29 cellular contexts compared by ENCODE assay signal in the genomic region with DNA sequence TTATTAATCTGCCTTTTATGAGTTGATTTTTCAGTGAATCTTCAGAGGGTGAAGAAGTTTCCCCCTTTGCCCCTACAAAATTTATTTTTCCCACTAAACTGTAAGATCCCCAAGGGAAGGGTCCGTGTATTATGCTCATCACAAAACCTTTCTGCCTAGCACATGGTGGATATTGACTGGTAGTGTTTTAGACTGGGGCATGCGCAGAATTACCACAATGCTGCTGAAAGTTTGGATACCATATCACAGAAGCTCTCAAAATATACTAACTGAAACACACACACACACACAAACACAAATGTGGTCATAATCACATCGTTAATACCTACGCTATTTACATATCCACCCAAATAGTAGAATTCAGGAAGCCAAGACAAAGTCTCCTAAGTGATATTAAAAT. TPM values are rescaled to one million over a fixed set of nuclear protein-coding genes. Genes with fewer than 3 reads are reported as not detected.
DNase-seq lines count a peak whose midpoint lies in the region; ATAC-seq and TF ChIP-seq lines count a peak whose summit lies in the region.
"Had no signal": no experiment of that assay in that cellular context is flagged by ENCODE, and none has a peak within 500 bp of the region (broad histone marks: within the 10 kb centered on the region; RNA-seq: fewer than 3 reads in every experiment).

No MANE protein-coding gene starts in this region.

- peaks cover 24% of the 10 kb centered on the region for H3K36me3 Mint-ChIP-seq in GM23338 (ENCODE audit: low read depth)
- H3K36me3 Mint-ChIP-seq in T-cell, result no peaks in the 10 kb centered on the region
- H3K36me3 Mint-ChIP-seq in endothelial cell (ENCODE audit: low read depth, unreplicated experiment), result no peaks in the 10 kb centered on the region
- H3K36me3 Mint-ChIP-seq: CD4-positive, alpha-beta memory T cell had no signal

- no peak for ATAC-seq in GM23338
- ATAC-seq in T-cell (replicated peaks in 1 of 4), result no peak
- no peak for ATAC-seq in HG02981 (IDR thresholded peaks at IDR 0.05; ENCODE audit: unreplicated experiment)
- no peak for ATAC-seq in GM18873 (IDR thresholded peaks at IDR 0.05; ENCODE audit: low FRiP score, unreplicated experiment)
- ATAC-seq in HG03521 (IDR thresholded peaks at IDR 0.05; ENCODE audit: unreplicated experiment), result no peak
- ATAC-seq: HCT116 had no signal

- no peaks in the 10 kb centered on the region for H4K20me1 ChIP-seq in GM23338 (replicated peaks; ENCODE audit: insufficient read depth)
- H4K20me1 ChIP-seq: BLaER1 treated with 17β-estradiol and CSF1 and Interleukin-3, amounts not matched to agents 10 nM and 100 nM had no signal

- intact Hi-C loops in A673 (cut with micrococcal nuclease; ENCODE audit: unreplicated experiment), result no loop called here

- no peaks in the 10 kb centered on the region for H3K9me2 ChIP-seq in GM23338 (ENCODE audit: insufficient read depth)

- POLR2A ChIA-PET in T-cell (lab: Charles Lee), result no interaction called here
- POLR2A ChIA-PET in A673 (lab: Charles Lee; ENCODE audit: low non-redundant PET), result no interaction called here

- no peak overlapping the region for H2AFZ ChIP-seq in GM23338

- H3K4me3 ChIP-seq in GM23338, result no peak overlapping the region
- no peak overlapping the region for H3K4me3 ChIP-seq in A673 (ENCODE audit: low read depth, low read length, poor library complexity, severe bottlenecking)
- H3K4me3 ChIP-seq: BLaER1 treated with 17β-estradiol and CSF1 and Interleukin-3, amounts not matched to agents 10 nM and 100 nM; SJSA1 had no signal

- peak overlapping the region; percentile 99 for H3K27ac Mint-ChIP-seq in GM23338
- H3K27ac Mint-ChIP-seq in T-cell, result peak overlapping the region; percentile 62 to 67
- H3K27ac Mint-ChIP-seq in endothelial cell (ENCODE audit: unreplicated experiment), result peak overlapping the region; percentile 5
- H3K27ac Mint-ChIP-seq: IgD-negative memory B cell had no signal

- H3K27me3 Mint-ChIP-seq in GM23338 (ENCODE audit: insufficient read depth, low read depth, poor library complexity) (peaks cover 18% of the 10 kb centered on the region), T-cell (peaks cover 4 to 11% of the 10 kb centered on the region in 2 donors), endothelial cell (ENCODE audit: unreplicated experiment) (peaks cover 3% of the 10 kb centered on the region)

- 0 out of 2 replicates have a peak overlapping the region, but pooled peaks have one; percentile 15 for H3K4me2 ChIP-seq in GM23338
- H3K4me2 ChIP-seq: BLaER1 treated with 17β-estradiol and CSF1 and Interleukin-3, amounts not matched to agents 10 nM and 100 nM had no signal

- H3K27ac ChIP-seq in GM23338 (ENCODE audit: low read depth), result peak overlapping the region; percentile 92
- H3K27ac ChIP-seq in A673 (ENCODE audit: low read depth, low read length, poor library complexity, severe bottlenecking), result no peak overlapping the region
- H3K27ac ChIP-seq: BLaER1 treated with 17β-estradiol and CSF1 and Interleukin-3, amounts not matched to agents 10 nM and 100 nM; SJSA1 had no signal

- H3K36me3 ChIP-seq in GM23338 (ENCODE audit: insufficient read depth) (no peaks in the 10 kb centered on the region), A673 (ENCODE audit: insufficient read depth, low read length, poor library complexity, severe bottlenecking) (no peaks in the 10 kb centered on the region)
- H3K36me3 ChIP-seq: BLaER1 treated with 17β-estradiol and CSF1 and Interleukin-3, amounts not matched to agents 10 nM and 100 nM; SJSA1 had no signal

- no peaks in the 10 kb centered on the region for H3K79me2 ChIP-seq in GM23338 (replicated peaks; ENCODE audit: insufficient read depth)

- H3K9me3 Mint-ChIP-seq in GM23338 (peaks cover 18% of the 10 kb centered on the region), T-cell (no peaks in the 10 kb centered on the region), endothelial cell (ENCODE audit: unreplicated experiment) (no peaks in the 10 kb centered on the region)

- TF ChIP-seq CTCF in GM23338 (conservative IDR thresholded peaks at IDR 0.05; ENCODE audit: low read depth in 2 of 2), result no peak
- TF ChIP-seq CTCF in endothelial cell (IDR thresholded peaks at IDR 0.05; ENCODE audit: unreplicated experiment), result no peak
- no peak for TF ChIP-seq CTCF in A673 (conservative IDR thresholded peaks at IDR 0.05; ENCODE audit: low read depth, low read length)

- H3K4me3 Mint-ChIP-seq in GM23338 (peak overlapping the region; percentile 4; the same call in 1 of the 3 replicates), T-cell (peak overlapping the region in 1 of 3 donors; percentile 3), endothelial cell (ENCODE audit: unreplicated experiment) (no peak overlapping the region)
- H3K4me3 Mint-ChIP-seq: IgD-negative memory B cell had no signal

- CTCF ChIA-PET in T-cell (lab: Charles Lee), result no interaction called here
- CTCF ChIA-PET in A673 (lab: Charles Lee), result interaction anchor here (0.6 kb wide), 1 partner anchor 107 kb away, joined by 4 read pairs; no protein-coding TSS in a partner anchor

- H3F3A ChIP-seq in GM23338 (replicated peaks; ENCODE audit: low read depth), result peaks cover 5% of the 10 kb centered on the region; the same call in 1 of the 2 replicates

- no TSS peak for BruUV-seq in A673 (replicated peaks; lab: Mats Ljungman, UMichigan)

- H3K4me1 ChIP-seq in GM23338 (ENCODE audit: insufficient read depth) (peaks cover 38% of the 10 kb centered on the region), A673 (ENCODE audit: insufficient read depth, low read length, poor library complexity, severe bottlenecking) (no peaks in the 10 kb centered on the region)
- H3K4me1 ChIP-seq: BLaER1 treated with 17β-estradiol and CSF1 and Interleukin-3, amounts not matched to agents 10 nM and 100 nM; SJSA1 had no signal

- H3K27me3 ChIP-seq in GM23338 (ENCODE audit: insufficient read depth), result no peaks in the 10 kb centered on the region
- H3K27me3 ChIP-seq in A673 (replicated peaks; ENCODE audit: insufficient read depth, low read depth, low read length, poor library complexity), result no peaks in the 10 kb centered on the region
- H3K27me3 ChIP-seq: BLaER1 treated with 17β-estradiol and CSF1 and Interleukin-3, amounts not matched to agents 10 nM and 100 nM had no signal

- DNase-seq in GM23338 (ENCODE audit: low spot score) (no peak), T-cell (no peak), endothelial cell (ENCODE audit: low spot score) (no peak), A673 (ENCODE audit: low spot score) (no peak)
- DNase-seq: AML-193, Caco-2, DMS 273 treated with DMSO at 0.1 percent for 48 hours, DMS79, EL, GF-D8, GOT3, NCI-H1092 treated with DMSO at 0.1 percent for 48 hours, NCI-H1436, NCI-H187, NCI-H2081 treated with DMSO at 0.1 percent for 48 hours, NCI-H2171, NCI-H226, NCI-H510A, NCI-H69, Right ventricle myocardium superior, RPMI8226 had no signal

- H3K9me3 ChIP-seq in A673 (ENCODE audit: low read depth, low read length, poor library complexity, severe bottlenecking), result no peaks in the 10 kb centered on the region
- H3K9me3 ChIP-seq: BLaER1 treated with 17β-estradiol and CSF1 and Interleukin-3, amounts not matched to agents 10 nM and 100 nM; Caco-2 had no signal

- H3K4me1 Mint-ChIP-seq in GM23338, result peaks cover 89% of the 10 kb centered on the region
- peaks cover 9 to 29% (median 11%) of the 10 kb centered on the region in 3 donors for H3K4me1 Mint-ChIP-seq in T-cell
- peaks cover 36% of the 10 kb centered on the region for H3K4me1 Mint-ChIP-seq in endothelial cell (ENCODE audit: unreplicated experiment)
- H3K4me1 Mint-ChIP-seq: IgD-negative memory B cell had no signal

TF ChIP-seq in GM23338, 12 proteins besides CTCF, POLR2A, EP300 and RAD21 (continues in another document):
- no peak for TF ChIP-seq POLR2AphosphoS5 (IDR thresholded peaks at IDR 0.05; ENCODE audit: low read depth)
- TF ChIP-seq JUNB (IDR thresholded peaks at IDR 0.05; ENCODE audit: unreplicated experiment), result no peak
- TF ChIP-seq EZH2phosphoT487 (IDR thresholded peaks at IDR 0.05; ENCODE audit: unreplicated experiment), result no peak
- no peak for TF ChIP-seq EZH2 (IDR thresholded peaks at IDR 0.05; ENCODE audit: low read depth, unreplicated experiment)
- TF ChIP-seq STAT1 (IDR thresholded peaks at IDR 0.05; ENCODE audit: unreplicated experiment), result no peak
- no peak for TF ChIP-seq ZNF114 (CRISPR knock-in tag; IDR thresholded peaks at IDR 0.05)
- no peak for TF ChIP-seq REST (IDR thresholded peaks at IDR 0.05; ENCODE audit: unreplicated experiment)

RNA-seq across cellular contexts. Expression of gene DMRTB1, which starts 28.0 kb away (rescaled TPM):
- 1.2 TPM in 1 of 2 replicates, not detected in the other for total RNA-seq in GM23338 (2014; rRNA removed; shearing (Covaris generic))
- 0.27 and 0.49 TPM in 2 replicates for polyA plus RNA-seq in GM23338 (2016; fragmentation: Nextera tagmentation; extraction: Ambion mirVana)
- total RNA-seq in T-cell (not detected), endothelial cell (ENCODE audit: unreplicated experiment) (not detected), A673 (2021) (not detected in 2 replicates)
- total RNA-seq: Caco-2; CD4-positive, alpha-beta memory T cell; Right ventricle myocardium superior; SJSA1 had no signal
- polyA plus RNA-seq: CD4-positive, alpha-beta memory T cell; IgD-negative memory B cell had no signal

Comparison
In these comparisons a context has a peak if more than half of its experiments do, and no peak if none do; other contexts are left out.
1. H3K27ac Mint-ChIP-seq: peak in every context shown above with its lines; median percentile 99 in GM23338; 64 in T-cell; 5 in endothelial cell.